36 cellular contexts compared by ENCODE assay signal in genomic region chr3:192710366-192710765, GRCh38. TPM values are rescaled to one million over a fixed set of nuclear protein-coding genes. Genes with fewer than 3 reads are reported as not detected.
"Had no signal": no experiment of that assay in that cellular context is flagged by ENCODE, and none has a peak within 500 bp of the region (broad histone marks: within the 10 kb centered on the region; RNA-seq: fewer than 3 reads in every experiment).

No MANE protein-coding gene starts in this region.

- H3K9me3 ChIP-seq: MG63 had no signal

- DNase-seq: Karpas-422, Kasumi-1, MG63, MM.1S, MV-4-11, NCI-H1092, NCI-H1092 treated with DMSO at 0.1 percent for 48 hours, NCI-H1105, NCI-H1105 treated with DMSO at 0.1 percent for 48 hours, NCI-H1417, NCI-H1417 treated with DMSO at 0.1 percent for 48 hours, NCI-H1436, NCI-H1436 treated with DMSO at 0.1 percent for 48 hours, NCI-H146, NCI-H1694, NCI-H1694 treated with DMSO at 0.1 percent for 48 hours, NCI-H187, NCI-H187 treated with DMSO at 0.1 percent for 48 hours, NCI-H1930, NCI-H2029, NCI-H2029 treated with DMSO at 0.1 percent for 48 hours, NCI-H2081, NCI-H2081 treated with DMSO at 0.1 percent for 48 hours, NCI-H2107, NCI-H2171, NCI-H2171 treated with DMSO at 0.1 percent for 48 hours, NCI-H2227 treated with DMSO at 0.1 percent for 48 hours, NCI-H226, NCI-H345, NCI-H446, NCI-H446 treated with DMSO at 0.1 percent for 48 hours, NCI-H510A, NCI-H510A treated with DMSO at 0.1 percent for 48 hours, NCI-H524 had no signal

- H3K9ac ChIP-seq: KMS-11 had no signal

- H3K4me2 ChIP-seq: KMS-11 had no signal

- H3K36me3 ChIP-seq: MG63 had no signal

- H3K27ac ChIP-seq: KMS-11 had no signal

- H3K4me3 ChIP-seq: MG63 had no signal

RNA-seq across cellular contexts. Expression of gene FGF12, which starts 17.0 kb away (rescaled TPM):
- total RNA-seq: LHCN-M2 had no signal
